Comparison of ENCODE assay signal across 13 cellular contexts in the genomic region with DNA sequence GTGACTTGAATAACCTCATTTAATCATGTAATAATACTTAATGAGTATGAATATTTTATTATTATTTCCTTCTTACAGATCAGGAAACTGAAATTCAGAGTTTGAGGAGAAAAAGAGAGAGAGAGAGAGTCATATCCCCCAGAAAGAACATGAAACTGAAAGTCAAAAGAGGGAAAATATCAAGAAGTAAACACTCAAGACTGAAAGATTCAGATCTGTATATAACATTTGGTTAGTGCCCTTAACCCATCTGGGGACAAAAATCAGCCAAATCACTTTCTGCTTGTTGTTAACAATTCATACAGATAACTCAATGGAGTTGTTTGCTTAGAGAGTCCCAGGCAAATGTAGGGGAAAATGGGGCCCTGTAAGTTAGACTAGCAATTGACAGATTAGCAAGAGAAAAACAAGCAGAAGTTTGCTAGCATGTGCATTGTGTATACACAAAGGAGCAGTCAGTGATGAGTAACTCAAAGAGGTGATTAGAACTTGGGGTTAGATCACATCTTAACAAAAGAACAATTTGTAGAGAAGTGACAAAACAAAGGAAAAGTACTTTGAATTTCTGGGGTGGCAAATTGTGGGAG.
DNase-seq lines count a peak whose midpoint lies in the region; ATAC-seq and TF ChIP-seq lines count a peak whose summit lies in the region.
"Had no signal": no experiment of that assay in that cellular context is flagged by ENCODE, and none has a peak within 500 bp of the region (broad histone marks: within the 10 kb centered on the region; RNA-seq: fewer than 3 reads in every experiment).

No MANE protein-coding gene starts in this region.

- H3K4me3 Mint-ChIP-seq in stimulated activated naive B cell treated with anti-CD40 and anti-IgM and Interleukin-4, amounts not matched to agents 10 μg/mL and 1 μg/mL and 100 μg/mL, for 72 hours, result no peak overlapping the region
- H3K4me3 Mint-ChIP-seq: activated T-helper 17 cell treated with anti-CD3 and anti-CD28 coated beads, Interleukin-2, amount 50 U/mL, for 72 hours had no signal

- peaks cover 5 to 10% of the 10 kb centered on the region in 2 donors for H3K27me3 Mint-ChIP-seq in stimulated activated naive B cell treated with anti-CD40 and anti-IgM and Interleukin-4, amounts not matched to agents 10 μg/mL and 1 μg/mL and 100 μg/mL, for 72 hours
- H3K27me3 Mint-ChIP-seq: activated T-helper 17 cell treated with anti-CD3 and anti-CD28 coated beads, Interleukin-2, amount 50 U/mL, for 72 hours had no signal

- H3K36me3 Mint-ChIP-seq in stimulated activated naive B cell treated with anti-CD40 and anti-IgM and Interleukin-4, amounts not matched to agents 10 μg/mL and 1 μg/mL and 100 μg/mL, for 72 hours, result no peaks in the 10 kb centered on the region

- TF ChIP-seq CTCF in GM13976 (IDR thresholded peaks at IDR 0.05; ENCODE audit: borderline replicate concordance, control extremely low read depth, extremely low read depth, insufficient read depth, missing control alignments), result no peak

- in situ Hi-C loops in GM13976 (cut with MboI; ENCODE audit: low sequenced_read_pairs, unreplicated experiment), result no loop called here

- DNase-seq in fibroblast of peridontal ligament (ENCODE audit: extremely low read depth) (peak; percentile 31), GM13976 (ENCODE audit: low spot score) (no peak), GM19240 (ENCODE audit: insufficient read length, low spot score) (no peak)
- DNase-seq in stimulated activated naive B cell treated with anti-CD40 and anti-IgM and Interleukin-4, amounts not matched to agents 10 μg/mL and 1 μg/mL and 100 μg/mL, for 72 hours, result no peak
- DNase-seq: lower lobe of right lung, retina, RPMI8226, uterus had no signal

- H3K27ac Mint-ChIP-seq in stimulated activated naive B cell treated with anti-CD40 and anti-IgM and Interleukin-4, amounts not matched to agents 10 μg/mL and 1 μg/mL and 100 μg/mL, for 72 hours, result no peak overlapping the region
- H3K27ac Mint-ChIP-seq: activated T-helper 17 cell treated with anti-CD3 and anti-CD28 coated beads, Interleukin-2, amount 50 U/mL, for 72 hours had no signal

- H3K9me3 Mint-ChIP-seq in stimulated activated naive B cell treated with anti-CD40 and anti-IgM and Interleukin-4, amounts not matched to agents 10 μg/mL and 1 μg/mL and 100 μg/mL, for 72 hours, result peaks cover 0 to 8% of the 10 kb centered on the region in 2 donors
- H3K9me3 Mint-ChIP-seq: activated T-helper 17 cell treated with anti-CD3 and anti-CD28 coated beads, Interleukin-2, amount 50 U/mL, for 72 hours had no signal

- H3K4me1 Mint-ChIP-seq in stimulated activated naive B cell treated with anti-CD40 and anti-IgM and Interleukin-4, amounts not matched to agents 10 μg/mL and 1 μg/mL and 100 μg/mL, for 72 hours, result no peaks in the 10 kb centered on the region
- H3K4me1 Mint-ChIP-seq: activated T-helper 17 cell treated with anti-CD3 and anti-CD28 coated beads, Interleukin-2, amount 50 U/mL, for 72 hours had no signal

- ATAC-seq in GM18909 (IDR thresholded peaks at IDR 0.05; ENCODE audit: poor library complexity, unreplicated experiment), result peak; percentile 83
- ATAC-seq in GM21786 (IDR thresholded peaks at IDR 0.05; ENCODE audit: unreplicated experiment), result peak; percentile 60
- peak; percentile 64 for ATAC-seq in HG03442 (IDR thresholded peaks at IDR 0.05; ENCODE audit: unreplicated experiment)
- ATAC-seq in HG03095 (IDR thresholded peaks at IDR 0.05; ENCODE audit: unreplicated experiment), result no peak
- ATAC-seq in stimulated activated naive B cell treated with anti-CD40 and anti-IgM and Interleukin-4, amounts not matched to agents 10 μg/mL and 1 μg/mL and 100 μg/mL, for 72 hours (replicated peaks), result no peak
- ATAC-seq: activated T-helper 17 cell treated with anti-CD3 and anti-CD28 coated beads, Interleukin-2, amount 50 U/mL, for 72 hours; lower lobe of right lung had no signal

Comparison
In these comparisons a context has a peak if more than half of its experiments do, and no peak if none do; other contexts are left out.
1. ATAC-seq: peak in GM18909 (single experiment), GM21786 (single experiment) and HG03442 (single experiment); none in HG03095 (single experiment) and stimulated activated naive B cell treated with anti-CD40 and anti-IgM and Interleukin-4, amounts not matched to agents 10 μg/mL and 1 μg/mL and 100 μg/mL, for 72 hours (0 of 2).